In the genomic region with DNA sequence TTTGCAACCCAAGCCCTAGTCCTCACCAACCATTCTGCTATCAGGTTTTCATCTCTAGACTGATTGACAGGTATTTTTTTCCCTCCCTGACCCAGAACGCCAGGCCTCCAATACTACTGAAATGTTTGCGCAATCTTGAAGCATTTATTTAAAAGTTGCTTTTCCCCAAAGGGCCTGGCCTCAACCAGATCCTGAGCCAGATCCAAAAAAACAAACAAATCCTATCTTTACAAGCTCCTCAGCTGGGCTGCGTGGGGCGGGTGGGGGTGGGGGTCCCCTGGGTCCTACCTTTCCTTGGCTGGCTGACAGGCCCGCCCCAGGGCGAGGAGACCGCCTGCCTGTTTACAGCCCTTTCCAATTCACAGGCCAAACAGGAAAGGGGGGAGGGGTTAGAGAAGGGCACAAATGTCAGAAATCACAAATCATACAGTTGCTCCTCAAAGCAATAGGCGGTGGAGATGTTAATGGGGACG, we compare ENCODE assay signal across 1 cellular context.
A peak's percentile ranks its signal among the peaks of the same experiment; 100 is the strongest.
TF ChIP-seq lines count a peak whose summit lies in the region.

No MANE protein-coding gene starts in this region.

TF ChIP-seq in HEK293, 187 proteins besides CTCF, POLR2A, EP300 and RAD21 (continued from another document):
- no peak for TF ChIP-seq PRDM10 (tag by site-specific recombination; IDR thresholded peaks at IDR 0.05)
- TF ChIP-seq, protein P1, sequence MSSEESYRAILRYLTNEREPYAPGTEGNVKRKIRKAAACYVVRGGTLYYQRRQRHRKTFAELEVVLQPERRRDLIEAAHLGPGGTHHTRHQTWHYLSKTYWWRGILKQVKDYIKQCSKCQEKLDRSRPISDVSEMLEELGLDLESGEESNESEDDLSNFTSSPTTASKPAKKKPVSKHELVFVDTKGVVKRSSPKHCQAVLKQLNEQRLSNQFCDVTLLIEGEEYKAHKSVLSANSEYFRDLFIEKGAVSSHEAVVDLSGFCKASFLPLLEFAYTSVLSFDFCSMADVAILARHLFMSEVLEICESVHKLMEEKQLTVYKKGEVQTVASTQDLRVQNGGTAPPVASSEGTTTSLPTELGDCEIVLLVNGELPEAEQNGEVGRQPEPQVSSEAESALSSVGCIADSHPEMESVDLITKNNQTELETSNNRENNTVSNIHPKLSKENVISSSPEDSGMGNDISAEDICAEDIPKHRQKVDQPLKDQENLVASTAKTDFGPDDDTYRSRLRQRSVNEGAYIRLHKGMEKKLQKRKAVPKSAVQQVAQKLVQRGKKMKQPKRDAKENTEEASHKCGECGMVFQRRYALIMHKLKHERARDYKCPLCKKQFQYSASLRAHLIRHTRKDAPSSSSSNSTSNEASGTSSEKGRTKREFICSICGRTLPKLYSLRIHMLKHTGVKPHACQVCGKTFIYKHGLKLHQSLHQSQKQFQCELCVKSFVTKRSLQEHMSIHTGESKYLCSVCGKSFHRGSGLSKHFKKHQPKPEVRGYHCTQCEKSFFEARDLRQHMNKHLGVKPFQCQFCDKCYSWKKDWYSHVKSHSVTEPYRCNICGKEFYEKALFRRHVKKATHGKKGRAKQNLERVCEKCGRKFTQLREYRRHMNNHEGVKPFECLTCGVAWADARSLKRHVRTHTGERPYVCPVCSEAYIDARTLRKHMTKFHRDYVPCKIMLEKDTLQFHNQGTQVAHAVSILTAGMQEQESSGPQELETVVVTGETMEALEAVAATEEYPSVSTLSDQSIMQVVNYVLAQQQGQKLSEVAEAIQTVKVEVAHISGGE (tag by site-specific recombination; conservative IDR thresholded peaks at IDR 0.05; ENCODE audit: low read depth), result peak; percentile 62
- TF ChIP-seq ZNF514 (tag by site-specific recombination; IDR thresholded peaks at IDR 0.05), result no peak
- TF ChIP-seq, protein P2, sequence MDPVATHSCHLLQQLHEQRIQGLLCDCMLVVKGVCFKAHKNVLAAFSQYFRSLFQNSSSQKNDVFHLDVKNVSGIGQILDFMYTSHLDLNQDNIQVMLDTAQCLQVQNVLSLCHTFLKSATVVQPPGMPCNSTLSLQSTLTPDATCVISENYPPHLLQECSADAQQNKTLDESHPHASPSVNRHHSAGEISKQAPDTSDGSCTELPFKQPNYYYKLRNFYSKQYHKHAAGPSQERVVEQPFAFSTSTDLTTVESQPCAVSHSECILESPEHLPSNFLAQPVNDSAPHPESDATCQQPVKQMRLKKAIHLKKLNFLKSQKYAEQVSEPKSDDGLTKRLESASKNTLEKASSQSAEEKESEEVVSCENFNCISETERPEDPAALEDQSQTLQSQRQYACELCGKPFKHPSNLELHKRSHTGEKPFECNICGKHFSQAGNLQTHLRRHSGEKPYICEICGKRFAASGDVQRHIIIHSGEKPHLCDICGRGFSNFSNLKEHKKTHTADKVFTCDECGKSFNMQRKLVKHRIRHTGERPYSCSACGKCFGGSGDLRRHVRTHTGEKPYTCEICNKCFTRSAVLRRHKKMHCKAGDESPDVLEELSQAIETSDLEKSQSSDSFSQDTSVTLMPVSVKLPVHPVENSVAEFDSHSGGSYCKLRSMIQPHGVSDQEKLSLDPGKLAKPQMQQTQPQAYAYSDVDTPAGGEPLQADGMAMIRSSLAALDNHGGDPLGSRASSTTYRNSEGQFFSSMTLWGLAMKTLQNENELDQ (tag by site-specific recombination; IDR thresholded peaks at IDR 0.05; ENCODE audit: low read depth), result no peak
- TF ChIP-seq KLF16 (tag by site-specific recombination; IDR thresholded peaks at IDR 0.05), result peak; percentile 51; the same call in 1 of the 2 replicates
- TF ChIP-seq GLIS1 (tag by site-specific recombination; IDR thresholded peaks at IDR 0.05), result peak; percentile 81
- no peak for TF ChIP-seq ZNF600 (tag by site-specific recombination; IDR thresholded peaks at IDR 0.05)
- TF ChIP-seq SCRT1 (tag by site-specific recombination; IDR thresholded peaks at IDR 0.05; ENCODE audit: borderline replicate concordance), result no peak
- TF ChIP-seq ZSCAN23 (tag by site-specific recombination; IDR thresholded peaks at IDR 0.05), result no peak
- TF ChIP-seq ZNF404 (tag by site-specific recombination; IDR thresholded peaks at IDR 0.05), result no peak
- TF ChIP-seq ZNF132 (tag by site-specific recombination; IDR thresholded peaks at IDR 0.05; ENCODE audit: borderline replicate concordance), result no peak
- no peak for TF ChIP-seq ZBTB48 (tag by site-specific recombination; IDR thresholded peaks at IDR 0.05)
- TF ChIP-seq ZNF624 (tag by site-specific recombination; IDR thresholded peaks at IDR 0.05), result no peak
- no peak for TF ChIP-seq ZNF664 (tag by site-specific recombination; IDR thresholded peaks at IDR 0.05)
- no peak for TF ChIP-seq ZNF24 (tag by site-specific recombination; IDR thresholded peaks at IDR 0.05)
- TF ChIP-seq ZNF341 (tag by site-specific recombination; IDR thresholded peaks at IDR 0.05; ENCODE audit: low read depth), result peak; percentile 84
- peak; percentile 34; the same call in 1 of the 2 replicates for TF ChIP-seq ZSCAN30 (tag by site-specific recombination; IDR thresholded peaks at IDR 0.05)
- TF ChIP-seq, protein P3, sequence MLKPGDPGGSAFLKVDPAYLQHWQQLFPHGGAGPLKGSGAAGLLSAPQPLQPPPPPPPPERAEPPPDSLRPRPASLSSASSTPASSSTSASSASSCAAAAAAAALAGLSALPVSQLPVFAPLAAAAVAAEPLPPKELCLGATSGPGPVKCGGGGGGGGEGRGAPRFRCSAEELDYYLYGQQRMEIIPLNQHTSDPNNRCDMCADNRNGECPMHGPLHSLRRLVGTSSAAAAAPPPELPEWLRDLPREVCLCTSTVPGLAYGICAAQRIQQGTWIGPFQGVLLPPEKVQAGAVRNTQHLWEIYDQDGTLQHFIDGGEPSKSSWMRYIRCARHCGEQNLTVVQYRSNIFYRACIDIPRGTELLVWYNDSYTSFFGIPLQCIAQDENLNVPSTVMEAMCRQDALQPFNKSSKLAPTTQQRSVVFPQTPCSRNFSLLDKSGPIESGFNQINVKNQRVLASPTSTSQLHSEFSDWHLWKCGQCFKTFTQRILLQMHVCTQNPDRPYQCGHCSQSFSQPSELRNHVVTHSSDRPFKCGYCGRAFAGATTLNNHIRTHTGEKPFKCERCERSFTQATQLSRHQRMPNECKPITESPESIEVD (tag by site-specific recombination; IDR thresholded peaks at IDR 0.05), result peak; percentile 92
- no peak for TF ChIP-seq ZNF37A (tag by site-specific recombination; IDR thresholded peaks at IDR 0.05)
- TF ChIP-seq ZNF394 (tag by site-specific recombination; IDR thresholded peaks at IDR 0.05; ENCODE audit: borderline replicate concordance), result no peak
- TF ChIP-seq ZBTB20 (tag by site-specific recombination; IDR thresholded peaks at IDR 0.05), result no peak
- no peak for TF ChIP-seq PRDM1 (tag by site-specific recombination; IDR thresholded peaks at IDR 0.05)
- no peak for TF ChIP-seq HOXD13 (CRISPR knock-in tag; IDR thresholded peaks at IDR 0.05; ENCODE audit: borderline replicate concordance)
- peak; percentile 53; the same call in 1 of the 2 replicates for TF ChIP-seq ZNF335 (tag by site-specific recombination; conservative IDR thresholded peaks at IDR 0.05)
- TF ChIP-seq ZNF791 (tag by site-specific recombination; IDR thresholded peaks at IDR 0.05), result no peak
- TF ChIP-seq KLF17 (tag by site-specific recombination; IDR thresholded peaks at IDR 0.05), result no peak; the same call in 1 of the 2 replicates
- no peak for TF ChIP-seq ZNF571 (tag by site-specific recombination; IDR thresholded peaks at IDR 0.05)
- no peak for TF ChIP-seq ZNF544 (tag by site-specific recombination; IDR thresholded peaks at IDR 0.05)
- TF ChIP-seq ZNF785 (tag by site-specific recombination; IDR thresholded peaks at IDR 0.05), result no peak
- no peak for TF ChIP-seq ZNF510 (tag by site-specific recombination; IDR thresholded peaks at IDR 0.05; ENCODE audit: insufficient replicate concordance)
- TF ChIP-seq REPIN1 (tag by site-specific recombination; IDR thresholded peaks at IDR 0.05; ENCODE audit: low read depth), result no peak
- no peak for TF ChIP-seq BCL6B (tag by site-specific recombination; IDR thresholded peaks at IDR 0.05)
- TF ChIP-seq ZXDB (tag by site-specific recombination; IDR thresholded peaks at IDR 0.05), result peak; percentile 44; the same call in 1 of the 2 replicates
- no peak for TF ChIP-seq MZF1 (tag by site-specific recombination; IDR thresholded peaks at IDR 0.05; ENCODE audit: borderline replicate concordance)
TF ChIP-seq in HEK293: peak in this region for 30.
